28 cellular contexts compared by ENCODE assay signal in genomic region chr2:3737128-3737527, GRCh38. TPM values are rescaled to one million over a fixed set of nuclear protein-coding genes. Genes with fewer than 3 reads are reported as not detected.
DNase-seq lines count a peak whose midpoint lies in the region; ATAC-seq and TF ChIP-seq lines count a peak whose summit lies in the region.
"Had no signal": no experiment of that assay in that cellular context is flagged by ENCODE, and none has a peak within 500 bp of the region (broad histone marks: within the 10 kb centered on the region; RNA-seq: fewer than 3 reads in every experiment).

No MANE protein-coding gene starts in this region.

- no peaks in the 10 kb centered on the region for H3K4me1 ChIP-seq in endodermal cell (ENCODE audit: control insufficient read depth, insufficient read depth, low read length)
- H3K4me1 ChIP-seq in vagina = no peaks in the 10 kb centered on the region
- H3K4me1 ChIP-seq: BE2C had no signal

- no peak overlapping the region for H3K27ac Mint-ChIP-seq in endodermal cell
- H3K27ac Mint-ChIP-seq in osteocyte (ENCODE audit: unreplicated experiment) = no peak overlapping the region
- no peak overlapping the region for H3K27ac Mint-ChIP-seq in stimulated activated effector memory CD8-positive, alpha-beta T cell treated with anti-CD3 and anti-CD28 coated beads, Interleukin-12 subunit alpha, Interleukin-12 subunit beta, amount 100 ng/mL, for 72 hours
- H3K27ac Mint-ChIP-seq: CD14-positive monocyte; CD4-positive, alpha-beta memory T cell; CD4-positive, CD25-positive, alpha-beta regulatory T cell; CD8-positive, alpha-beta memory T cell had no signal

- H3K4me3 Mint-ChIP-seq in endodermal cell (no peak overlapping the region), osteocyte (ENCODE audit: unreplicated experiment) (no peak overlapping the region)
- no peak overlapping the region for H3K4me3 Mint-ChIP-seq in stimulated activated effector memory CD8-positive, alpha-beta T cell treated with anti-CD3 and anti-CD28 coated beads, Interleukin-12 subunit alpha, Interleukin-12 subunit beta, amount 100 ng/mL, for 72 hours
- H3K4me3 Mint-ChIP-seq: CD14-positive monocyte; CD4-positive, alpha-beta memory T cell; CD4-positive, CD25-positive, alpha-beta regulatory T cell; CD8-positive, alpha-beta memory T cell had no signal

- H3K9ac ChIP-seq in endodermal cell (ENCODE audit: extremely low read depth, low read length, poor library complexity, severe bottlenecking) = no peak overlapping the region
- H3K9ac ChIP-seq: BLaER1 had no signal

- WGBS in endodermal cell (ENCODE audit: insufficient coverage in 1 of 2, insufficient read length in 1 of 2), 2 experiments = 87 to 96% methylated on average over 7 to 9 of the region's 9 CpGs

- ATAC-seq in Right ventricle myocardium inferior (no peak), GM21515 (IDR thresholded peaks at IDR 0.05; ENCODE audit: unreplicated experiment) (no peak)
- no peak for ATAC-seq in stimulated activated effector memory CD8-positive, alpha-beta T cell treated with anti-CD3 and anti-CD28 coated beads, Interleukin-12 subunit alpha, Interleukin-12 subunit beta, amount 100 ng/mL, for 72 hours
- ATAC-seq: GM12878 had no signal

- no peaks in the 10 kb centered on the region for H3K27me3 ChIP-seq in endodermal cell (ENCODE audit: control insufficient read depth, insufficient read depth, low read length, poor library complexity, severe bottlenecking)
- no peaks in the 10 kb centered on the region for H3K27me3 ChIP-seq in vagina
- H3K27me3 ChIP-seq: BLaER1 had no signal

- TF ChIP-seq POLR2A in vagina (IDR thresholded peaks at IDR 0.05) = no peak

- H3K9me3 Mint-ChIP-seq in endodermal cell (no peaks in the 10 kb centered on the region), osteocyte (ENCODE audit: unreplicated experiment) (no peaks in the 10 kb centered on the region)
- no peaks in the 10 kb centered on the region for H3K9me3 Mint-ChIP-seq in stimulated activated effector memory CD8-positive, alpha-beta T cell treated with anti-CD3 and anti-CD28 coated beads, Interleukin-12 subunit alpha, Interleukin-12 subunit beta, amount 100 ng/mL, for 72 hours
- H3K9me3 Mint-ChIP-seq: CD14-positive monocyte; CD4-positive, alpha-beta memory T cell; CD4-positive, CD25-positive, alpha-beta regulatory T cell; CD8-positive, alpha-beta memory T cell had no signal

- no peaks in the 10 kb centered on the region for H3K36me3 ChIP-seq in endodermal cell (ENCODE audit: control insufficient read depth, insufficient read depth, low read length)
- H3K36me3 ChIP-seq in vagina = no peaks in the 10 kb centered on the region
- H3K36me3 ChIP-seq: BE2C, BLaER1 had no signal

- no peaks in the 10 kb centered on the region for H3K4me1 Mint-ChIP-seq in endodermal cell
- no peaks in the 10 kb centered on the region for H3K4me1 Mint-ChIP-seq in osteocyte (ENCODE audit: unreplicated experiment)
- no peaks in the 10 kb centered on the region for H3K4me1 Mint-ChIP-seq in stimulated activated effector memory CD8-positive, alpha-beta T cell treated with anti-CD3 and anti-CD28 coated beads, Interleukin-12 subunit alpha, Interleukin-12 subunit beta, amount 100 ng/mL, for 72 hours
- H3K4me1 Mint-ChIP-seq: CD14-positive monocyte; CD4-positive, alpha-beta memory T cell; CD4-positive, CD25-positive, alpha-beta regulatory T cell; CD8-positive, alpha-beta memory T cell had no signal

- intact Hi-C loops in vagina (cut with DNase I) = no loop called here
- intact Hi-C loops in Right ventricle myocardium inferior (cut with DNase I) = no loop called here

- TF ChIP-seq CTCF in endodermal cell (conservative IDR thresholded peaks at IDR 0.05) = no peak
- TF ChIP-seq CTCF in osteocyte (IDR thresholded peaks at IDR 0.05) = no peak
- TF ChIP-seq CTCF in vagina (IDR thresholded peaks at IDR 0.05) = no peak

- H3K27ac ChIP-seq in endodermal cell (ENCODE audit: low read depth, low read length) (no peak overlapping the region), vagina (no peak overlapping the region)
- H3K27ac ChIP-seq: BLaER1 had no signal

- H3K4me3 ChIP-seq in endodermal cell (ENCODE audit: low read length) = no peak overlapping the region
- H3K4me3 ChIP-seq in vagina = no peak overlapping the region
- H3K4me3 ChIP-seq: BLaER1, GM12878 had no signal

- no peaks in the 10 kb centered on the region for H3K36me3 Mint-ChIP-seq in endodermal cell (ENCODE audit: low read depth)
- no peaks in the 10 kb centered on the region for H3K36me3 Mint-ChIP-seq in osteocyte (ENCODE audit: unreplicated experiment)
- no peaks in the 10 kb centered on the region for H3K36me3 Mint-ChIP-seq in stimulated activated effector memory CD8-positive, alpha-beta T cell treated with anti-CD3 and anti-CD28 coated beads, Interleukin-12 subunit alpha, Interleukin-12 subunit beta, amount 100 ng/mL, for 72 hours
- H3K36me3 Mint-ChIP-seq: CD14-positive monocyte; CD4-positive, alpha-beta memory T cell; CD4-positive, CD25-positive, alpha-beta regulatory T cell; CD8-positive, alpha-beta memory T cell had no signal

- H3K27me3 Mint-ChIP-seq in endodermal cell (ENCODE audit: insufficient read depth) = peaks cover 3% of the 10 kb centered on the region
- peaks cover 9% of the 10 kb centered on the region for H3K27me3 Mint-ChIP-seq in osteocyte (ENCODE audit: unreplicated experiment)

- H3K9me3 ChIP-seq in endodermal cell (ENCODE audit: control insufficient read depth, low read length) = no peaks in the 10 kb centered on the region
- no peaks in the 10 kb centered on the region for H3K9me3 ChIP-seq in vagina
- H3K9me3 ChIP-seq: BE2C, BLaER1 had no signal

- peak; percentile 23 for DNase-seq in ecto neural progenitor cell (ENCODE audit: low spot score)
- DNase-seq in endodermal cell = peak; percentile 18
- peak; percentile 40 for DNase-seq in osteocyte (ENCODE audit: extremely low spot score, unreplicated experiment)
- peak; percentile 42 to 72 for DNase-seq in vagina (ENCODE audit: extremely low spot score in 2 of 2)
- DNase-seq in Right ventricle myocardium inferior (ENCODE audit: missing footprints) = no peak
- DNase-seq in stimulated activated effector memory CD8-positive, alpha-beta T cell treated with anti-CD3 and anti-CD28 coated beads, Interleukin-12 subunit alpha, Interleukin-12 subunit beta, amount 100 ng/mL, for 72 hours (ENCODE audit: low spot score in 2 of 2) = no peak
- DNase-seq: 8988T; ACHN; BE2C; C1 segment of cervical spinal cord; CD4-positive, alpha-beta memory T cell; CD4-positive, CD25-positive, alpha-beta regulatory T cell; CD8-positive, alpha-beta memory T cell; COR-L47; DMS 273 treated with DMSO at 0.1 percent for 48 hours; DMS153; DMS53; DMS79; DND-41; EL; GDM1 had no signal

RNA-seq across cellular contexts. Expression of gene DCDC2C, which starts 33.8 kb away (rescaled TPM):
- total RNA-seq in endodermal cell (not detected), osteocyte (not detected in 2 replicates), vagina (not detected), Right ventricle myocardium inferior (not detected)
- not detected for polyA plus RNA-seq in endodermal cell (2013, experiment 1 of 2)
- not detected for polyA plus RNA-seq in endodermal cell (2013, experiment 2 of 2)
- total RNA-seq: CD4-positive, alpha-beta memory T cell; CD4-positive, CD25-positive, alpha-beta regulatory T cell; CD8-positive, alpha-beta memory T cell; Daoy; G401; GM12878 had no signal
- polyA plus RNA-seq: AG04450; CD14-positive monocyte; CD4-positive, alpha-beta memory T cell; CD4-positive, CD25-positive, alpha-beta regulatory T cell; CD8-positive, alpha-beta memory T cell; GM12878 had no signal

Comparison
In these comparisons a context has a peak if more than half of its experiments do, and no peak if none do; other contexts are left out.
1. DNase-seq: peak in ecto neural progenitor cell (single experiment), endodermal cell (single experiment), osteocyte (single experiment) and vagina (2 of 2); none in Right ventricle myocardium inferior (single experiment) and stimulated activated effector memory CD8-positive, alpha-beta T cell treated with anti-CD3 and anti-CD28 coated beads, Interleukin-12 subunit alpha, Interleukin-12 subunit beta, amount 100 ng/mL, for 72 hours (0 of 2).